Comparison of ENCODE assay signal across 11 cellular contexts in the genomic region with DNA sequence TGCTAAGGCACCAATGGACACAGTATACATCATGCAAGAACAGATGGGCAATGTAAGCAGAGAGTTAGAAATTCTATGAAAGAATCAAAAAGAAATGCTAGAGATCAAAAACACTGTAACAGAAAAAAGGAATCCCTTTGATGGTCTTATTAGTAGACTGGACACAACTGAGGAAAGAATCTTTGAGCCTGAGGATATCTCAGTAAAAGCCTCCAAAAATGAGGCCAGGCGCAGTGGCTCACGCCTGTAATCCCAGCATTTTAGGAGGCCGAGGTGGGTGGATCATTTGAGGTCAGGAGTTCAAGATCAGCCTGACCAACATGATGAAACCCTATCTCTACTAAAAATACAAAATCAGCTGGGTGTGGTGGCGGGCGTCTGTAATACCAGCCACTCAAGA. TPM values are rescaled to one million over a fixed set of nuclear protein-coding genes. Genes with fewer than 3 reads are reported as not detected.
"Had no signal": no experiment of that assay in that cellular context is flagged by ENCODE, and none has a peak within 500 bp of the region (broad histone marks: within the 10 kb centered on the region; RNA-seq: fewer than 3 reads in every experiment).

No MANE protein-coding gene starts in this region.

RNA-seq across cellular contexts. Expression of a gene that starts 55.3 kb away (rescaled TPM):
- total RNA-seq: activated CD4-positive, alpha-beta memory T cell treated with anti-CD3 and anti-CD28 coated beads, Interleukin-2, amount 10 ng/mL, durations not matched to agents 7 days and 5 days; activated CD4-positive, alpha-beta T cell treated with anti-CD3 and anti-CD28 coated beads for 36 hours; activated CD4-positive, alpha-beta T cell treated with anti-CD3 and anti-CD28 coated beads, Interleukin-2, amount 10 ng/mL, durations not matched to agents 7 days and 5 days; activated CD8-positive, alpha-beta memory T cell treated with anti-CD3 and anti-CD28 coated beads, Interleukin-2, amount 10 ng/mL, durations not matched to agents 7 days and 5 days; activated CD8-positive, alpha-beta T cell treated with anti-CD3 and anti-CD28 coated beads, Interleukin-2, amount 10 ng/mL, durations not matched to agents 7 days and 5 days; activated naive CD8-positive, alpha-beta T cell treated with anti-CD3 and anti-CD28 coated beads, Interleukin-2, amount 10 ng/mL, durations not matched to agents 7 days and 5 days; activated T-helper 2 cell treated with anti-CD3 and anti-CD28 coated beads, Interferon-gamma antibody, Interleukin-2, Interleukin-4, amounts not matched to agents 10 μg/mL and 5 μg/mL and 100 μg/mL, durations not matched to agents 14 hours and 24 hours and 36 hours; ascending aorta; bronchial epithelial cell; WTC11 had no signal
- polyA plus RNA-seq: cardiac muscle cell had no signal
